17 cellular contexts compared by ENCODE assay signal in the genomic region with DNA sequence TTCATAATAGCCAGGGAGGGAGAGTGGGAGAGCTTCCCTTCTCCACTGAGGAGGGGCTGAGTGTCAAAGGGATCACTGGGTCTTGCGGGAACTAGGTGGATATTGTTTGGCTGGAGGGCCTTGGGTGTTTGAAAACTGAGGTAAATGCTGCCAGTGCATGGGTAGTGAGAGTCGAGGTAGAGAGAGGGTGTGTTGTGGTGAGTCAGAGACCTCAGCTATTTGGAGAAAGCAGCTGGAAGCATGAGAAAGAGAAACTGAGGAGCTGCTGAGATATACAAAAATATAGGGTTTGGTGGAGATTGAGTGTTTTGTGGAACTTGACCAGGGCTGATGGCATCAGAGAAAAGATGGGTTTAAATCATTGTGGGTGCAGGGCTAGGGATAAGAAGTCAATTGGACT.
DNase-seq lines count a peak whose midpoint lies in the region; ATAC-seq and TF ChIP-seq lines count a peak whose summit lies in the region.
"Had no signal": no experiment of that assay in that cellular context is flagged by ENCODE, and none has a peak within 500 bp of the region (broad histone marks: within the 10 kb centered on the region; RNA-seq: fewer than 3 reads in every experiment).

No MANE protein-coding gene starts in this region.

- H3K4me1 Mint-ChIP-seq in activated T-helper 17 cell treated with anti-CD3 and anti-CD28 coated beads, Interleukin-2, amount 50 U/mL, for 72 hours, result no peaks in the 10 kb centered on the region
- H3K4me1 Mint-ChIP-seq: memory B cell had no signal

- no peak overlapping the region for H3K4me3 Mint-ChIP-seq in activated T-helper 17 cell treated with anti-CD3 and anti-CD28 coated beads, Interleukin-2, amount 50 U/mL, for 72 hours
- H3K4me3 Mint-ChIP-seq: memory B cell had no signal

- H3K4me3 ChIP-seq in sigmoid colon, result no peak overlapping the region
- H3K4me3 ChIP-seq: coronary artery, PC-9 had no signal

- DNase-seq in AG20443 (ENCODE audit: low spot score) (peak; percentile 37), EL (peak; percentile 34), iris pigment epithelial cell (ENCODE audit: low read depth) (peak; percentile 67), NCI-H1417 treated with DMSO at 0.1 percent for 48 hours (lab: John Stamatoyannopoulos, UW) (no peak), sigmoid colon (no peak)
- no peak for DNase-seq in stimulated activated CD4-positive, alpha-beta T cell treated with anti-CD3 and anti-CD28 coated beads, Interleukin-2, amount 100 ng/mL, for 24 hours
- DNase-seq: amygdala, DND-41, erythroblast, NCI-H2081 treated with DMSO at 0.1 percent for 48 hours, NCI-H69, PC-9 had no signal

- H3K9me3 ChIP-seq in sigmoid colon, result no peaks in the 10 kb centered on the region

- H3K27ac ChIP-seq in sigmoid colon, result no peak overlapping the region
- H3K27ac ChIP-seq: C4-2B, coronary artery, PC-9 had no signal

- no peak for TF ChIP-seq EP300 in sigmoid colon (IDR thresholded peaks at IDR 0.05)

- WGBS in sigmoid colon, 2 donors, result 87 to 93% methylated on average over 2 of the region's 2 CpGs

- H3K4me1 ChIP-seq in sigmoid colon, result no peaks in the 10 kb centered on the region

- no peaks in the 10 kb centered on the region for H3K36me3 ChIP-seq in sigmoid colon

- peaks cover 100% of the 10 kb centered on the region for H3K36me3 Mint-ChIP-seq in activated T-helper 17 cell treated with anti-CD3 and anti-CD28 coated beads, Interleukin-2, amount 50 U/mL, for 72 hours (ENCODE audit: low read depth)

- no peak for ATAC-seq in activated T-helper 17 cell treated with anti-CD3 and anti-CD28 coated beads, Interleukin-2, amount 50 U/mL, for 72 hours (replicated peaks)
- ATAC-seq: SK-N-SH treated with all-trans-retinoic acid at 6 μM for 48 hours had no signal

- no peaks in the 10 kb centered on the region for H3K27me3 Mint-ChIP-seq in activated T-helper 17 cell treated with anti-CD3 and anti-CD28 coated beads, Interleukin-2, amount 50 U/mL, for 72 hours
- H3K27me3 Mint-ChIP-seq: memory B cell had no signal

- no peak for TF ChIP-seq CTCF in sigmoid colon (IDR thresholded peaks at IDR 0.05)

- H3K27me3 ChIP-seq in sigmoid colon, result no peaks in the 10 kb centered on the region

- no peaks in the 10 kb centered on the region for H3K9me3 Mint-ChIP-seq in activated T-helper 17 cell treated with anti-CD3 and anti-CD28 coated beads, Interleukin-2, amount 50 U/mL, for 72 hours

- TF ChIP-seq POLR2A in sigmoid colon (IDR thresholded peaks at IDR 0.05), result no peak

- intact Hi-C loops in sigmoid colon (cut with DNase I), result no loop called here

- H3K27ac Mint-ChIP-seq in activated T-helper 17 cell treated with anti-CD3 and anti-CD28 coated beads, Interleukin-2, amount 50 U/mL, for 72 hours, result peak overlapping the region; percentile 75

Comparison
In these comparisons a context has a peak if more than half of its experiments do, and no peak if none do; other contexts are left out.
1. DNase-seq: peak in AG20443 (single experiment), EL (single experiment) and iris pigment epithelial cell (single experiment); none in stimulated activated CD4-positive, alpha-beta T cell treated with anti-CD3 and anti-CD28 coated beads, Interleukin-2, amount 100 ng/mL, for 24 hours (0 of 2), NCI-H1417 treated with DMSO at 0.1 percent for 48 hours (single experiment) and sigmoid colon (single experiment).